ENCODE assay signal across 8 cellular contexts in the genomic region with DNA sequence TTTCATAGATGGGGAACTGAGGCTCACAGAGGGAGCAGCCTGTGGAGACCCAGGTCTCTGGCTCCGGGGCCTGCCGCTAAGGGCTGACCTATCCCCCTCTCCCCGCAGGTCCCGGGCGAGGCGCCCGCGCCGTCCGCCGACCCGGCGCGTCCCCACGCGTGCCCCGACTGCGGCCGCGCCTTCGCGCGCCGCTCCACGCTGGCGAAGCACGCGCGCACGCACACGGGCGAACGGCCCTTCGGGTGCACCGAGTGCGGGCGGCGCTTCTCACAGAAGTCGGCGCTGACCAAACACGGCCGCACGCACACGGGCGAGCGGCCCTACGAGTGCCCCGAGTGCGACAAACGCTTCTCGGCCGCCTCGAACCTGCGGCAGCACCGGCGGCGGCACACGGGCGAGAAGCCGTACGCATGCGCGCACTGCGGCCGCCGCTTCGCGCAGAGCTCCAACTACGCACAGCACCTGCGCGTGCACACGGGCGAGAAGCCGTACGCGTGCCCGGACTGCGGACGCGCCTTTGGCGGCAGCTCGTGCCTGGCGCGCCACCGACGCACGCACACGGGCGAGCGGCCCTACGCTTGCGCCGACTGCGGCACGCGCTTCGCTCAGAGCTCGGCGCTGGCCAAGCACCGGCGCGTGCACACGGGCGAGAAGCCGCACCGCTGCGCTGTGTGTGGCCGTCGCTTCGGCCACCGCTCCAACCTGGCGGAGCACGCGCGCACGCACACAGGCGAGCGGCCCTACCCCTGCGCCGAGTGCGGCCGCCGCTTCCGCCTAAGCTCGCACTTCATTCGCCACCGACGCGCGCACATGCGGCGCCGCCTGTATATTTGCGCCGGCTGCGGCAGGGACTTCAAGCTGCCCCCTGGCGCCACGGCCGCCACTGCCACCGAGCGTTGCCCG. TPM values are rescaled to one million over a fixed set of nuclear protein-coding genes. Genes with fewer than 3 reads are reported as not detected.
DNase-seq lines count a peak whose midpoint lies in the region; TF ChIP-seq lines count a peak whose summit lies in the region.

No MANE protein-coding gene starts in this region.

- H3K36me3 ChIP-seq in HAP-1 (replicated peaks) (peaks cover 47% of the 10 kb centered on the region), sigmoid colon (peaks cover 0 to 19% (median under 1%) of the 10 kb centered on the region in 4 donors)

- H3K4me3 ChIP-seq in HAP-1 = peak overlapping the region; percentile 38
- no peak overlapping the region for H3K4me3 ChIP-seq in NB4 (ENCODE audit: low read depth, low read length)
- H3K4me3 ChIP-seq in astrocyte of the spinal cord (ENCODE audit: low read depth, low read length) = peak overlapping the region; percentile 45
- peak overlapping the region; percentile 33 to 72 (median 57) for H3K4me3 ChIP-seq in sigmoid colon

- no peak for TF ChIP-seq POLR2A in NB4 (IDR thresholded peaks at IDR 0.05; ENCODE audit: extremely low read depth, insufficient read length)
- TF ChIP-seq POLR2A in sigmoid colon (IDR thresholded peaks at IDR 0.05) = no peak

- TF ChIP-seq EP300 in sigmoid colon (IDR thresholded peaks at IDR 0.05) = no peak

- DNase-seq in GM04503 (ENCODE audit: low read depth) = peak; percentile 42
- DNase-seq in HAP-1 (ENCODE audit: low spot score in 2 of 2) = peak; percentile 90 to 91
- DNase-seq in NB4 (ENCODE audit: low read depth) = peak; percentile 93
- DNase-seq in T-helper 9 cell = peak; percentile 76
- peak; percentile 92 for DNase-seq in astrocyte of the spinal cord (ENCODE audit: low read depth, low spot score)
- peak; percentile 83 for DNase-seq in iPS DF 4.7 (ENCODE audit: extremely low read depth, low spot score)
- DNase-seq in sigmoid colon = peak; percentile 92
- no peak for DNase-seq in OCI-M1 (lab: John Stamatoyannopoulos, UW)

- H3K4me1 ChIP-seq in HAP-1 (peaks cover 13% of the 10 kb centered on the region), sigmoid colon (peaks cover 0 to 14% (median 12%) of the 10 kb centered on the region in 4 donors)

- 1 to 2% methylated on average over 142 of the region's 142 CpGs for WGBS in sigmoid colon, 2 donors

- H3K9me3 ChIP-seq in HAP-1 = no peaks in the 10 kb centered on the region
- H3K9me3 ChIP-seq in sigmoid colon = no peaks in the 10 kb centered on the region

- TF ChIP-seq CTCF in NB4 (IDR thresholded peaks at IDR 0.05; ENCODE audit: low read depth, low read length) = no peak
- TF ChIP-seq CTCF in astrocyte of the spinal cord (IDR thresholded peaks at IDR 0.05; ENCODE audit: low read depth, low read length) = peak; percentile 6
- peak in 1 of 4 experiments; percentile 26 for TF ChIP-seq CTCF in sigmoid colon (IDR thresholded peaks at IDR 0.05)

- intact Hi-C loops in sigmoid colon (cut with DNase I) = no loop called here

- H3K27me3 ChIP-seq in HAP-1 (ENCODE audit: low read depth) (no peaks in the 10 kb centered on the region), sigmoid colon (no peaks in the 10 kb centered on the region)

- in situ Hi-C loops in HAP-1 (cut with MboI; ENCODE audit: low sequenced_read_pairs) = no loop called here
- in situ Hi-C loops in astrocyte of the spinal cord (cut with HindIII; ENCODE audit: low sequenced_read_pairs) = no loop called here

- H3K27ac ChIP-seq in sigmoid colon = peak overlapping the region; percentile 83 to 89 (median 88)

RNA-seq across cellular contexts. Expression of a gene that starts 10.3 kb away (rescaled TPM):
- 10 to 100 TPM; 17.4 to 30.7 (median 20.3) TPM for total RNA-seq in sigmoid colon
- polyA plus RNA-seq in sigmoid colon = 1 to 10 TPM; 2.5 to 5.2 (median 3.0) TPM

RNA-seq across cellular contexts. Expression of a gene that starts 12.1 kb away (rescaled TPM):
- total RNA-seq in sigmoid colon = 10 to 100 TPM; 10.5 to 19.9 (median 16.5) TPM
- 100 to 1,000 TPM; 140 to 175 (median 156) TPM for polyA plus RNA-seq in sigmoid colon

RNA-seq across cellular contexts. Expression of a gene that starts 22.5 kb away (rescaled TPM):
- total RNA-seq in sigmoid colon = 10 to 100 TPM in 3 of 4 donors, 1 to 10 TPM in 1; 8.1 to 12.8 (median 11.4) TPM
- polyA plus RNA-seq in sigmoid colon = 1 to 10 TPM; 2.4 to 5.9 (median 2.8) TPM

RNA-seq across cellular contexts. Expression of a gene that starts 28.0 kb away (rescaled TPM):
- 10 to 100 TPM; 25.0 to 32.3 (median 25.3) TPM for total RNA-seq in sigmoid colon
- 100 to 1,000 TPM in 2 of 3 donors, 10 to 100 TPM in 1; 80.5 to 213 (median 175) TPM for polyA plus RNA-seq in sigmoid colon

RNA-seq across cellular contexts. Expression of a gene that starts 35.3 kb away (rescaled TPM):
- total RNA-seq in sigmoid colon = 1 to 10 TPM in 3 of 4 donors, under 1 TPM in 1; 0.82 to 5.8 (median 1.9) TPM
- 10 to 100 TPM in 1 of 3 donors, 1 to 10 TPM in 2; 1.2 to 46.6 (median 2.4) TPM for polyA plus RNA-seq in sigmoid colon
